In genomic region chr19:13744179-13744578, GRCh38 we compare ENCODE assay signal across 1 cellular context.
TF ChIP-seq lines count a peak whose summit lies in the region.

No MANE protein-coding gene starts in this region.

TF ChIP-seq in endothelial cell of umbilical vein, 7 proteins besides CTCF, POLR2A, EP300 and RAD21:
- TF ChIP-seq GATA2 (IDR thresholded peaks at IDR 0.05; ENCODE audit: insufficient read depth, insufficient read length, low read depth, low read length): no peak
- TF ChIP-seq MAX (IDR thresholded peaks at IDR 0.05; ENCODE audit: insufficient read depth, insufficient read length): no peak
- no peak for TF ChIP-seq MYC (IDR thresholded peaks at IDR 0.05; ENCODE audit: low read depth, low read length)
- no peak for TF ChIP-seq POLR2AphosphoS5 (IDR thresholded peaks at IDR 0.05; ENCODE audit: insufficient read depth, low read depth, low read length)
- TF ChIP-seq FOS (IDR thresholded peaks at IDR 0.05; ENCODE audit: borderline replicate concordance, insufficient read depth, low read length): no peak
- no peak for TF ChIP-seq JUN (IDR thresholded peaks at IDR 0.05; ENCODE audit: borderline replicate concordance, insufficient read depth, insufficient read length, low read depth)
- no peak for TF ChIP-seq EZH2 (IDR thresholded peaks at IDR 0.05; ENCODE audit: borderline replicate concordance, low read depth, low read length, severe bottlenecking)
